ENCODE assay signal across 8 cellular contexts in genomic region chr15:66253643-66254363, GRCh38. TPM values are rescaled to one million over a fixed set of nuclear protein-coding genes. Genes with fewer than 3 reads are reported as not detected.
DNase-seq lines count a peak whose midpoint lies in the region; ATAC-seq and TF ChIP-seq lines count a peak whose summit lies in the region.

Gene MEGF11, minus strand, starts transcription at chr15:66253750. Its CDS starts 125,347 bp downstream, at chr15:66128403.

- no peak for TF ChIP-seq CTCF in Calu3 (IDR thresholded peaks at IDR 0.05; ENCODE audit: unreplicated experiment)

- CTCF ChIA-PET in Calu3 (lab: Charles Lee): no interaction called here
- CTCF ChIA-PET in activated CD8-positive, alpha-beta T cell treated with anti-CD3 and anti-CD28 coated beads, Interleukin-2, amount 10 ng/mL, durations not matched to agents 7 days and 5 days (lab: Charles Lee): interaction anchor here (0.6 kb wide), 1 partner anchor 38 kb away, joined by 3 read pairs; no protein-coding TSS in a partner anchor

- DNase-seq in Calu3 (peak; percentile 37), head of caudate nucleus (peak in 37 of 42 donors; percentile 3 to 73 (median 40)), occipital lobe (lab: John Stamatoyannopoulos, UW) (peak; percentile 17), putamen (ENCODE audit: low spot score) (no peak), KG1 (lab: John Stamatoyannopoulos, UW) (no peak), MV-4-11 (lab: John Stamatoyannopoulos, UW) (no peak)
- DNase-seq in Jurkat, Clone E6-1 (ENCODE audit: low read depth, low spot score): no peak
- DNase-seq in activated CD8-positive, alpha-beta T cell treated with anti-CD3 and anti-CD28 coated beads, Interleukin-2, amount 10 ng/mL, durations not matched to agents 7 days and 5 days: no peak

- no peak within 1 kb of the TSS for H3K27ac Mint-ChIP-seq in Calu3 (ENCODE audit: unreplicated experiment)
- no peak within 1 kb of the TSS for H3K27ac Mint-ChIP-seq in activated CD8-positive, alpha-beta T cell treated with anti-CD3 and anti-CD28 coated beads, Interleukin-2, amount 10 ng/mL, durations not matched to agents 7 days and 5 days

- no TSS peak for BruUV-seq in Calu3 (replicated peaks; lab: Mats Ljungman, UMichigan)

- peaks cover 9% of the 10 kb centered on the region for H3K4me1 Mint-ChIP-seq in Calu3 (ENCODE audit: low read depth, unreplicated experiment)
- H3K4me1 Mint-ChIP-seq in activated CD8-positive, alpha-beta T cell treated with anti-CD3 and anti-CD28 coated beads, Interleukin-2, amount 10 ng/mL, durations not matched to agents 7 days and 5 days (ENCODE audit: low read depth): peaks cover 28% of the 10 kb centered on the region

- peaks cover 87% of the 10 kb centered on the region for H3K27me3 Mint-ChIP-seq in Calu3 (ENCODE audit: unreplicated experiment)
- H3K27me3 Mint-ChIP-seq in activated CD8-positive, alpha-beta T cell treated with anti-CD3 and anti-CD28 coated beads, Interleukin-2, amount 10 ng/mL, durations not matched to agents 7 days and 5 days (ENCODE audit: low read depth): peaks cover 72% of the 10 kb centered on the region

- POLR2A ChIA-PET in activated CD8-positive, alpha-beta T cell treated with anti-CD3 and anti-CD28 coated beads, Interleukin-2, amount 10 ng/mL, durations not matched to agents 7 days and 5 days (lab: Charles Lee): no interaction called here

- peak within 1 kb of the TSS; percentile 68 for H3K4me3 Mint-ChIP-seq in Calu3 (ENCODE audit: low read depth, unreplicated experiment)
- H3K4me3 Mint-ChIP-seq in activated CD8-positive, alpha-beta T cell treated with anti-CD3 and anti-CD28 coated beads, Interleukin-2, amount 10 ng/mL, durations not matched to agents 7 days and 5 days: peak within 1 kb of the TSS; percentile 65

- peak within 1 kb of the TSS; percentile 46 for H3K4me3 ChIP-seq in Jurkat, Clone E6-1 (ENCODE audit: low read length)

- no peaks in the 10 kb centered on the region for H3K9me3 Mint-ChIP-seq in Calu3 (ENCODE audit: low read depth, unreplicated experiment)
- no peaks in the 10 kb centered on the region for H3K9me3 Mint-ChIP-seq in activated CD8-positive, alpha-beta T cell treated with anti-CD3 and anti-CD28 coated beads, Interleukin-2, amount 10 ng/mL, durations not matched to agents 7 days and 5 days (ENCODE audit: insufficient read depth)

- H3K36me3 Mint-ChIP-seq in Calu3 (ENCODE audit: insufficient read depth, unreplicated experiment): peaks cover 11% of the 10 kb centered on the region
- H3K36me3 Mint-ChIP-seq in activated CD8-positive, alpha-beta T cell treated with anti-CD3 and anti-CD28 coated beads, Interleukin-2, amount 10 ng/mL, durations not matched to agents 7 days and 5 days (ENCODE audit: low read depth): peaks cover 3% of the 10 kb centered on the region

- intact Hi-C loops in Calu3 (cut with micrococcal nuclease; ENCODE audit: unreplicated experiment): no loop called here
- intact Hi-C loops in head of caudate nucleus (cut with DNase I): no loop called here

- no peak for ATAC-seq in activated CD8-positive, alpha-beta T cell treated with anti-CD3 and anti-CD28 coated beads, Interleukin-2, amount 10 ng/mL, durations not matched to agents 7 days and 5 days

RNA-seq across cellular contexts. Expression of gene MEGF11, which starts in this region (rescaled TPM):
- total RNA-seq in Calu3 (2022) (0.09 and 0.15 TPM in 2 replicates), occipital lobe (0.78 TPM)
- polyA plus RNA-seq in Jurkat, Clone E6-1 (2012; ENCODE audit: insufficient read depth, insufficient read length): not detected
- not detected for total RNA-seq in activated CD8-positive, alpha-beta T cell treated with anti-CD3 and anti-CD28 coated beads, Interleukin-2, amount 10 ng/mL, durations not matched to agents 7 days and 5 days

Comparison
In these comparisons a context has a peak if more than half of its experiments do, and no peak if none do; other contexts are left out.
1. Peak in DNase-seq in Calu3; RNA of the gene not detected or under 1 TPM.
2. Peak in DNase-seq in occipital lobe; RNA of the gene not detected or under 1 TPM.
3. DNase-seq: peak in head of caudate nucleus (37 of 42); none in Jurkat, Clone E6-1 (single experiment), activated CD8-positive, alpha-beta T cell treated with anti-CD3 and anti-CD28 coated beads, Interleukin-2, amount 10 ng/mL, durations not matched to agents 7 days and 5 days (single experiment), putamen (single experiment), KG1 (single experiment) and MV-4-11 (single experiment).